ENCODE assay signal across 1 cellular context in the genomic region with DNA sequence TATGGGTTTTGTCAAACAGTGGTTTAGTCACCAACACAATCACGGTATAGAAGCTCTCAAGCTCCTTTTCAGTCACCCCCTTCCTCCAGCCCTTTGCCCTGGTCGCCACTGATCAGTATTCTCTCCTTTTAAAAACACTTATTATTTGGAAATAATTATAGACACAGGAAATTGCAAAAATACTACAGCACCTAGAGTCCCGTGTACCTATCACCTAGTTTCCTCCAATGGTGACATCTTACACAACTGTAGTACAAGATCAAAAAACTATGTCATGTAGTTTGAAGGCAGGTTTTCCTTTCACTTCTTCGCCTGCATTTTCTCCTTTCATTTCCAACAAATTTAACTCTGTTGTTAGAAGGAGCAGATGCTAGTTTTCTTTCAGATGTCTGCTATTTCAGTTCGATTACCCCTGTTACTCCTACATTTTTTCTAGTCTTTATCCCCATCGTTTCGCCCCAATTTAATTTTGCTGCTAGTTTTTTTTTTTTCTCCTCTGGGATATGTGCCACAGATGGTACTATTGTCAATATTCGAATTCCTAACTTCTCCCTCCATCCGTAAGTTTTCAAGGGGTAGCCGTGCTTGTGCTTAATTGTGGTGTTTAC.
TF ChIP-seq lines count a peak whose summit lies in the region.

No MANE protein-coding gene starts in this region.

TF ChIP-seq in K562, 482 proteins besides CTCF, POLR2A, EP300 and RAD21 (continues in another document):
- TF ChIP-seq, protein P1, sequence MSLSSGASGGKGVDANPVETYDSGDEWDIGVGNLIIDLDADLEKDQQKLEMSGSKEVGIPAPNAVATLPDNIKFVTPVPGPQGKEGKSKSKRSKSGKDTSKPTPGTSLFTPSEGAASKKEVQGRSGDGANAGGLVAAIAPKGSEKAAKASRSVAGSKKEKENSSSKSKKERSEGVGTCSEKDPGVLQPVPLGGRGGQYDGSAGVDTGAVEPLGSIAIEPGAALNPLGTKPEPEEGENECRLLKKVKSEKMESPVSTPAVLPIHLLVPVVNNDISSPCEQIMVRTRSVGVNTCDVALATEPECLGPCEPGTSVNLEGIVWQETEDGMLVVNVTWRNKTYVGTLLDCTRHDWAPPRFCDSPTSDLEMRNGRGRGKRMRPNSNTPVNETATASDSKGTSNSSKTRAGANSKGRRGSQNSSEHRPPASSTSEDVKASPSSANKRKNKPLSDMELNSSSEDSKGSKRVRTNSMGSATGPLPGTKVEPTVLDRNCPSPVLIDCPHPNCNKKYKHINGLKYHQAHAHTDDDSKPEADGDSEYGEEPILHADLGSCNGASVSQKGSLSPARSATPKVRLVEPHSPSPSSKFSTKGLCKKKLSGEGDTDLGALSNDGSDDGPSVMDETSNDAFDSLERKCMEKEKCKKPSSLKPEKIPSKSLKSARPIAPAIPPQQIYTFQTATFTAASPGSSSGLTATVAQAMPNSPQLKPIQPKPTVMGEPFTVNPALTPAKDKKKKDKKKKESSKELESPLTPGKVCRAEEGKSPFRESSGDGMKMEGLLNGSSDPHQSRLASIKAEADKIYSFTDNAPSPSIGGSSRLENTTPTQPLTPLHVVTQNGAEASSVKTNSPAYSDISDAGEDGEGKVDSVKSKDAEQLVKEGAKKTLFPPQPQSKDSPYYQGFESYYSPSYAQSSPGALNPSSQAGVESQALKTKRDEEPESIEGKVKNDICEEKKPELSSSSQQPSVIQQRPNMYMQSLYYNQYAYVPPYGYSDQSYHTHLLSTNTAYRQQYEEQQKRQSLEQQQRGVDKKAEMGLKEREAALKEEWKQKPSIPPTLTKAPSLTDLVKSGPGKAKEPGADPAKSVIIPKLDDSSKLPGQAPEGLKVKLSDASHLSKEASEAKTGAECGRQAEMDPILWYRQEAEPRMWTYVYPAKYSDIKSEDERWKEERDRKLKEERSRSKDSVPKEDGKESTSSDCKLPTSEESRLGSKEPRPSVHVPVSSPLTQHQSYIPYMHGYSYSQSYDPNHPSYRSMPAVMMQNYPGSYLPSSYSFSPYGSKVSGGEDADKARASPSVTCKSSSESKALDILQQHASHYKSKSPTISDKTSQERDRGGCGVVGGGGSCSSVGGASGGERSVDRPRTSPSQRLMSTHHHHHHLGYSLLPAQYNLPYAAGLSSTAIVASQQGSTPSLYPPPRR (CRISPR knock-in tag; IDR thresholded peaks at IDR 0.05; ENCODE audit: borderline replicate concordance) = no peak
- TF ChIP-seq DEAF1 (CRISPR knock-in tag; IDR thresholded peaks at IDR 0.05) (peak; percentile 27; the same call in 1 of the 2 replicates), RBM15 (IDR thresholded peaks at IDR 0.05; ENCODE audit: insufficient read depth, low read length) (no peak), THRAP3 (IDR thresholded peaks at IDR 0.05; ENCODE audit: borderline replicate concordance) (no peak), ZNF512 (tag; IDR thresholded peaks at IDR 0.05) (peak; percentile 29; the same call in 1 of the 2 replicates), TAF9B (IDR thresholded peaks at IDR 0.05; ENCODE audit: partially characterized antibody) (peak; percentile 6), NFRKB (IDR thresholded peaks at IDR 0.05; ENCODE audit: low read depth) (peak; percentile 82; the same call in 1 of the 2 replicates), ZNF280B (CRISPR knock-in tag; IDR thresholded peaks at IDR 0.05) (no peak), NBN (IDR thresholded peaks at IDR 0.05; ENCODE audit: low read depth) (peak; percentile 67), FOXK2 (conservative IDR thresholded peaks at IDR 0.05 in 1 of 2, IDR thresholded peaks at IDR 0.05 in 1 of 2; ENCODE audit: low read depth in 2 of 2) (peak in 1 of 2 experiments; percentile 70; a peak in 1 of 4 replicates), HMG20B (CRISPR knock-in tag; IDR thresholded peaks at IDR 0.05) (no peak), POLR2G (IDR thresholded peaks at IDR 0.05; ENCODE audit: low read depth, low read length) (no peak), ARNT (IDR thresholded peaks at IDR 0.05) (peak in 1 of 2 experiments; percentile 75; a peak in 1 of 4 replicates), SMARCA4 (IDR thresholded peaks at IDR 0.05) (peak; percentile 56), CSDE1 (IDR thresholded peaks at IDR 0.05) (0 out of 4 replicates have a peak, but pooled peaks of 1 of the 2 experiments have one; percentile 24), SMAD1 (IDR thresholded peaks at IDR 0.05; ENCODE audit: low read depth, low read length, partially characterized antibody) (no peak), HDGF (IDR thresholded peaks at IDR 0.05) (0 out of 2 replicates have a peak, but pooled peaks have one; percentile 71), CEBPG (CRISPR knock-in tag; IDR thresholded peaks at IDR 0.05) (no peak), CEBPG (tag; conservative IDR thresholded peaks at IDR 0.05 in 1 of 2, IDR thresholded peaks at IDR 0.05 in 1 of 2) (peak in 1 of 2 experiments; percentile 57; a peak in 1 of 4 replicates), FOXM1 (IDR thresholded peaks at IDR 0.05; ENCODE audit: low read depth) (0 out of 2 replicates have a peak, but pooled peaks have one; percentile 23), FOXM1 (CRISPR knock-in tag; IDR thresholded peaks at IDR 0.05; ENCODE audit: low read depth) (no peak), ZEB2 (IDR thresholded peaks at IDR 0.05) (0 out of 2 replicates have a peak, but pooled peaks have one; percentile 15), BRD9 (IDR thresholded peaks at IDR 0.05; ENCODE audit: low read depth, partially characterized antibody) (peak; percentile 41), FIP1L1 (IDR thresholded peaks at IDR 0.05; ENCODE audit: low read depth, low read length, poor library complexity, severe bottlenecking) (no peak), FOSL1 (tag; conservative IDR thresholded peaks at IDR 0.05) (0 out of 2 replicates have a peak, but pooled peaks have one; percentile 1), RBBP5 (IDR thresholded peaks at IDR 0.05; ENCODE audit: borderline replicate concordance, insufficient read depth, low read length, poor library complexity, severe bottlenecking) (no peak), NFATC3 (IDR thresholded peaks at IDR 0.05) (0 out of 2 replicates have a peak, but pooled peaks have one; percentile 30)
- TF ChIP-seq, protein P2, sequence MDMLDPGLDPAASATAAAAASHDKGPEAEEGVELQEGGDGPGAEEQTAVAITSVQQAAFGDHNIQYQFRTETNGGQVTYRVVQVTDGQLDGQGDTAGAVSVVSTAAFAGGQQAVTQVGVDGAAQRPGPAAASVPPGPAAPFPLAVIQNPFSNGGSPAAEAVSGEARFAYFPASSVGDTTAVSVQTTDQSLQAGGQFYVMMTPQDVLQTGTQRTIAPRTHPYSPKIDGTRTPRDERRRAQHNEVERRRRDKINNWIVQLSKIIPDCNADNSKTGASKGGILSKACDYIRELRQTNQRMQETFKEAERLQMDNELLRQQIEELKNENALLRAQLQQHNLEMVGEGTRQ (CRISPR knock-in tag; IDR thresholded peaks at IDR 0.05) = no peak
- TF ChIP-seq, protein P3, sequence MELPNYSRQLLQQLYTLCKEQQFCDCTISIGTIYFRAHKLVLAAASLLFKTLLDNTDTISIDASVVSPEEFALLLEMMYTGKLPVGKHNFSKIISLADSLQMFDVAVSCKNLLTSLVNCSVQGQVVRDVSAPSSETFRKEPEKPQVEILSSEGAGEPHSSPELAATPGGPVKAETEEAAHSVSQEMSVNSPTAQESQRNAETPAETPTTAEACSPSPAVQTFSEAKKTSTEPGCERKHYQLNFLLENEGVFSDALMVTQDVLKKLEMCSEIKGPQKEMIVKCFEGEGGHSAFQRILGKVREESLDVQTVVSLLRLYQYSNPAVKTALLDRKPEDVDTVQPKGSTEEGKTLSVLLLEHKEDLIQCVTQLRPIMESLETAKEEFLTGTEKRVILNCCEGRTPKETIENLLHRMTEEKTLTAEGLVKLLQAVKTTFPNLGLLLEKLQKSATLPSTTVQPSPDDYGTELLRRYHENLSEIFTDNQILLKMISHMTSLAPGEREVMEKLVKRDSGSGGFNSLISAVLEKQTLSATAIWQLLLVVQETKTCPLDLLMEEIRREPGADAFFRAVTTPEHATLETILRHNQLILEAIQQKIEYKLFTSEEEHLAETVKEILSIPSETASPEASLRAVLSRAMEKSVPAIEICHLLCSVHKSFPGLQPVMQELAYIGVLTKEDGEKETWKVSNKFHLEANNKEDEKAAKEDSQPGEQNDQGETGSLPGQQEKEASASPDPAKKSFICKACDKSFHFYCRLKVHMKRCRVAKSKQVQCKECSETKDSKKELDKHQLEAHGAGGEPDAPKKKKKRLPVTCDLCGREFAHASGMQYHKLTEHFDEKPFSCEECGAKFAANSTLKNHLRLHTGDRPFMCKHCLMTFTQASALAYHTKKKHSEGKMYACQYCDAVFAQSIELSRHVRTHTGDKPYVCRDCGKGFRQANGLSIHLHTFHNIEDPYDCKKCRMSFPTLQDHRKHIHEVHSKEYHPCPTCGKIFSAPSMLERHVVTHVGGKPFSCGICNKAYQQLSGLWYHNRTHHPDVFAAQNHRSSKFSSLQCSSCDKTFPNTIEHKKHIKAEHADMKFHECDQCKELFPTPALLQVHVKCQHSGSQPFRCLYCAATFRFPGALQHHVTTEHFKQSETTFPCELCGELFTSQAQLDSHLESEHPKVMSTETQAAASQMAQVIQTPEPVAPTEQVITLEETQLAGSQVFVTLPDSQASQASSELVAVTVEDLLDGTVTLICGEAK (IDR thresholded peaks at IDR 0.05) = peak; percentile 53
- TF ChIP-seq, protein P3 (CRISPR knock-in tag; IDR thresholded peaks at IDR 0.05) = no peak
- TF ChIP-seq, protein P4, sequence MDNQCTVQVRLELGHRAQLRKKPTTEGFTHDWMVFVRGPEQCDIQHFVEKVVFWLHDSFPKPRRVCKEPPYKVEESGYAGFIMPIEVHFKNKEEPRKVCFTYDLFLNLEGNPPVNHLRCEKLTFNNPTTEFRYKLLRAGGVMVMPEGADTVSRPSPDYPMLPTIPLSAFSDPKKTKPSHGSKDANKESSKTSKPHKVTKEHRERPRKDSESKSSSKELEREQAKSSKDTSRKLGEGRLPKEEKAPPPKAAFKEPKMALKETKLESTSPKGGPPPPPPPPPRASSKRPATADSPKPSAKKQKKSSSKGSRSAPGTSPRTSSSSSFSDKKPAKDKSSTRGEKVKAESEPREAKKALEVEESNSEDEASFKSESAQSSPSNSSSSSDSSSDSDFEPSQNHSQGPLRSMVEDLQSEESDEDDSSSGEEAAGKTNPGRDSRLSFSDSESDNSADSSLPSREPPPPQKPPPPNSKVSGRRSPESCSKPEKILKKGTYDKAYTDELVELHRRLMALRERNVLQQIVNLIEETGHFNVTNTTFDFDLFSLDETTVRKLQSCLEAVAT (IDR thresholded peaks at IDR 0.05) = peak; percentile 30 to 46; a peak in 2 of 4 replicates
